In genomic region chr2:31269087-31269486, GRCh38 we compare ENCODE assay signal across 22 cellular contexts. TPM values are rescaled to one million over a fixed set of nuclear protein-coding genes. Genes with fewer than 3 reads are reported as not detected.
DNase-seq lines count a peak whose midpoint lies in the region; ATAC-seq and TF ChIP-seq lines count a peak whose summit lies in the region.
"Had no signal": no experiment of that assay in that cellular context is flagged by ENCODE, and none has a peak within 500 bp of the region (broad histone marks: within the 10 kb centered on the region; RNA-seq: fewer than 3 reads in every experiment).

No MANE protein-coding gene starts in this region.

- no peaks in the 10 kb centered on the region for H3K4me1 Mint-ChIP-seq in natural killer cell treated with Interleukin-12 subunit alpha and Interleukin-12 subunit beta and Interleukin-15 and Interleukin-18, amount 100 ng/mL, for 72 hours (ENCODE audit: low read depth in 2 of 2)
- H3K4me1 Mint-ChIP-seq: CD4-positive, CD25-positive, alpha-beta regulatory T cell; neural crest cell had no signal

- H3K4me1 ChIP-seq in IMR-90 (ENCODE audit: control insufficient read depth, insufficient read depth, low read length), result peaks cover 18% of the 10 kb centered on the region
- H3K4me1 ChIP-seq: A549, psoas muscle had no signal

- peaks cover 11% of the 10 kb centered on the region for H3K36me3 ChIP-seq in IMR-90 (ENCODE audit: control insufficient read depth, insufficient read depth, low read length)

- no peak overlapping the region for H4K91ac ChIP-seq in IMR-90 (ENCODE audit: insufficient read depth, low read depth, low read length)

- no peaks in the 10 kb centered on the region; a peak in 1 of 4 replicates for H3K79me1 ChIP-seq in IMR-90 (ENCODE audit: low read depth in 1 of 2, low read length in 2 of 2)

- DNase-seq in AG08395 (ENCODE audit: low spot score) (peak; percentile 36), IMR-90 (peak; percentile 22), epithelial cell of esophagus (ENCODE audit: low read depth) (peak; percentile 48), hepatic stellate cell (ENCODE audit: low spot score) (peak; percentile 36), caudate nucleus (lab: John Stamatoyannopoulos, UW) (no peak)
- DNase-seq in natural killer cell treated with Interleukin-12 subunit alpha and Interleukin-12 subunit beta and Interleukin-15 and Interleukin-18, amount 100 ng/mL, for 72 hours (ENCODE audit: low spot score), result no peak
- DNase-seq in activated T-cell treated with anti-CD3 and anti-CD28 coated beads, Interleukin-2, amount 50 U/mL, for 48 hours, result no peak
- DNase-seq: activated CD4-positive, alpha-beta T cell treated with anti-CD3 and anti-CD28 coated beads, Interleukin-2, amount 50 U/mL, for 4 hours; activated gamma-delta T cell treated with Interleukin-2 at 50 U/mL for 16 hours; CD4-positive, CD25-positive, alpha-beta regulatory T cell; DMS153; effector memory CD4-positive, alpha-beta T cell; foreskin keratinocyte; NCI-H1417; NCI-H524 treated with DMSO at 0.1 percent for 48 hours; psoas muscle; stimulated activated CD4-positive, alpha-beta T cell treated with anti-CD3 and anti-CD28 coated beads, Interleukin-4, amount 100 ng/mL, for 1 hour; T-helper 1 cell had no signal

- H2BK20ac ChIP-seq in IMR-90 (ENCODE audit: low read depth, low read length), result no peak overlapping the region

- no peak for TF ChIP-seq RAD21 in IMR-90 (IDR thresholded peaks at IDR 0.05; ENCODE audit: low read length)

- POLR2A ChIA-PET in IMR-90 (lab: Charles Lee; ENCODE audit: unreplicated experiment), result no interaction called here

- H2AK9ac ChIP-seq in IMR-90 (replicated peaks; ENCODE audit: low read depth, low read length, poor library complexity), result peak overlapping the region; percentile 11

- no peak overlapping the region; the same call in 1 of the 2 replicates for H3K4ac ChIP-seq in IMR-90 (ENCODE audit: low read depth, low read length)

- H4K5ac ChIP-seq in IMR-90 (ENCODE audit: low read depth, low read length), result no peak overlapping the region

- peaks cover 3 to 13% of the 10 kb centered on the region in 2 donors for H3K27me3 Mint-ChIP-seq in natural killer cell treated with Interleukin-12 subunit alpha and Interleukin-12 subunit beta and Interleukin-15 and Interleukin-18, amount 100 ng/mL, for 72 hours
- H3K27me3 Mint-ChIP-seq: CD4-positive, CD25-positive, alpha-beta regulatory T cell had no signal

- intact Hi-C loops in IMR-90 (cut with micrococcal nuclease), result no loop called here

- no peak for TF ChIP-seq CTCF in IMR-90 (conservative IDR thresholded peaks at IDR 0.05; ENCODE audit: low read depth, low read length)
- no peak for TF ChIP-seq CTCF in epithelial cell of esophagus (IDR thresholded peaks at IDR 0.05; ENCODE audit: insufficient read depth, low read depth, low read length, missing control alignments)

- H2AK5ac ChIP-seq in IMR-90 (ENCODE audit: low read depth, low read length), result peak overlapping the region; percentile 71; the same call in 1 of the 2 replicates

- in situ Hi-C loops in IMR-90 (cut with MboI; ENCODE audit: low sequenced_read_pairs), result no loop called here

- no peak overlapping the region for H3K4me3 Mint-ChIP-seq in natural killer cell treated with Interleukin-12 subunit alpha and Interleukin-12 subunit beta and Interleukin-15 and Interleukin-18, amount 100 ng/mL, for 72 hours
- H3K4me3 Mint-ChIP-seq: CD4-positive, CD25-positive, alpha-beta regulatory T cell; neural crest cell had no signal

- peak overlapping the region; percentile 25 for H2AFZ ChIP-seq in IMR-90 (replicated peaks; ENCODE audit: low read length, poor library complexity)

- H3K9me3 ChIP-seq in IMR-90 (ENCODE audit: control insufficient read depth, insufficient read depth, low read length), result no peaks in the 10 kb centered on the region
- H3K9me3 ChIP-seq: A549, psoas muscle had no signal

- BruUV-seq in IMR-90 (replicated peaks; lab: Mats Ljungman, UMichigan), result no TSS peak

- 0 out of 4 replicates have a peak overlapping the region, but pooled peaks of 1 of the 2 experiments have one; percentile 18 for H4K8ac ChIP-seq in IMR-90 (ENCODE audit: low read depth in 2 of 2, low read length in 2 of 2)

- no peak overlapping the region for H2BK120ac ChIP-seq in IMR-90 (ENCODE audit: low read depth, low read length)

- no peak for TF ChIP-seq POLR2A in IMR-90 (IDR thresholded peaks at IDR 0.05; ENCODE audit: low read depth, low read length)

- no peak overlapping the region for H2BK15ac ChIP-seq in IMR-90 (ENCODE audit: low read depth, low read length)

- no peaks in the 10 kb centered on the region for H3K36me3 Mint-ChIP-seq in natural killer cell treated with Interleukin-12 subunit alpha and Interleukin-12 subunit beta and Interleukin-15 and Interleukin-18, amount 100 ng/mL, for 72 hours

- no peak overlapping the region for H3K9ac ChIP-seq in IMR-90 (ENCODE audit: low read depth, low read length)

- no peak overlapping the region for H3K56ac ChIP-seq in IMR-90 (ENCODE audit: extremely low read depth, insufficient read depth, low read length)

- CTCF ChIA-PET in IMR-90 (lab: Yijun Ruan, JAX), result no interaction called here

- H3K23ac ChIP-seq in IMR-90 (ENCODE audit: low read depth, low read length), result no peak overlapping the region; the same call in 1 of the 2 replicates

- no peak overlapping the region for H2BK5ac ChIP-seq in IMR-90 (ENCODE audit: low read depth, low read length, poor library complexity, severe bottlenecking)

- no peak overlapping the region for H3K4me2 ChIP-seq in IMR-90 (ENCODE audit: low read depth, low read length)
- H3K4me2 ChIP-seq: A549, smooth muscle cell had no signal

- H3K27ac ChIP-seq in IMR-90 (ENCODE audit: insufficient read depth, low read length) (no peak overlapping the region), caudate nucleus (ENCODE audit: low read depth, low read length) (no peak overlapping the region)
- H3K27ac ChIP-seq: A549, foreskin keratinocyte, psoas muscle had no signal

- peaks cover 3% of the 10 kb centered on the region; the same call in 1 of the 2 replicates for H4K20me1 ChIP-seq in IMR-90 (ENCODE audit: insufficient read depth, low read length)

- dilution Hi-C loops in IMR-90 (cut with HindIII; ENCODE audit: low sequenced_read_pairs, unreplicated experiment), result no loop called here

- no peaks in the 10 kb centered on the region for H3K9me3 Mint-ChIP-seq in natural killer cell treated with Interleukin-12 subunit alpha and Interleukin-12 subunit beta and Interleukin-15 and Interleukin-18, amount 100 ng/mL, for 72 hours
- H3K9me3 Mint-ChIP-seq: neural crest cell had no signal

- H3K14ac ChIP-seq in IMR-90 (replicated peaks; ENCODE audit: low read depth, low read length), result peak overlapping the region; percentile 58; the same call in 1 of the 2 replicates

- no peak overlapping the region for H3K27ac Mint-ChIP-seq in natural killer cell treated with Interleukin-12 subunit alpha and Interleukin-12 subunit beta and Interleukin-15 and Interleukin-18, amount 100 ng/mL, for 72 hours
- H3K27ac Mint-ChIP-seq: CD4-positive, CD25-positive, alpha-beta regulatory T cell had no signal

- ATAC-seq in IMR-90 (ENCODE audit: low read depth), result peak; percentile 33
- ATAC-seq in natural killer cell treated with Interleukin-12 subunit alpha and Interleukin-12 subunit beta and Interleukin-15 and Interleukin-18, amount 100 ng/mL, for 72 hours, result no peak
- ATAC-seq in HG03378 (IDR thresholded peaks at IDR 0.05; ENCODE audit: unreplicated experiment), result no peak
- ATAC-seq: foreskin keratinocyte, psoas muscle had no signal

- 80% methylated on average over 2 of the region's 4 CpGs; no CpG with 5 or more reads in 1 of the 2 experiments for WGBS in IMR-90 (ENCODE audit: extremely low coverage in 2 of 2, insufficient read length in 1 of 2), 2 experiments

- no peak overlapping the region for H3K18ac ChIP-seq in IMR-90 (ENCODE audit: low read depth, low read length)

- H3K4me3 ChIP-seq in IMR-90 (ENCODE audit: insufficient read depth, low read depth, low read length), result no peak overlapping the region
- no peak overlapping the region for H3K4me3 ChIP-seq in epithelial cell of esophagus (ENCODE audit: low read length)
- H3K4me3 ChIP-seq: A549, psoas muscle, smooth muscle cell had no signal

- no peaks in the 10 kb centered on the region for H3K27me3 ChIP-seq in IMR-90 (ENCODE audit: control insufficient read depth, insufficient read depth, low read length)
- H3K27me3 ChIP-seq: foreskin keratinocyte had no signal

- peaks cover 18% of the 10 kb centered on the region; the same call in 1 of the 2 replicates for H3K9me1 ChIP-seq in IMR-90 (ENCODE audit: insufficient read depth, low read length)

TF ChIP-seq in IMR-90, 13 proteins besides CTCF, POLR2A, EP300 and RAD21:
- TF ChIP-seq RFX5 (IDR thresholded peaks at IDR 0.05; ENCODE audit: low read depth, low read length) (no peak), MAZ (IDR thresholded peaks at IDR 0.05; ENCODE audit: borderline replicate concordance, low read depth, low read length) (no peak), CEBPB (IDR thresholded peaks at IDR 0.05; ENCODE audit: low read depth, low read length) (0 out of 2 replicates have a peak, but pooled peaks have one; percentile 2), ELK1 (IDR thresholded peaks at IDR 0.05; ENCODE audit: borderline replicate concordance, low read depth, low read length) (no peak), MAFK (IDR thresholded peaks at IDR 0.05; ENCODE audit: low read depth, low read length) (no peak)
TF ChIP-seq in IMR-90: peak in this region for 1.

RNA-seq across cellular contexts. Expression of gene EHD3, which starts 35.1 kb away (rescaled TPM):
- 34.4 and 39.8 TPM in 2 replicates for total RNA-seq in IMR-90 (2012; rRNA removed)
- polyA plus RNA-seq in IMR-90 (2012; rRNA removed), result 29.1 and 31.8 TPM in 2 replicates
- 14.9 and 29.2 TPM in 2 replicates for polyA plus RNA-seq in IMR-90 (2012; cell fraction: cytosol; rRNA removed)
- polyA plus RNA-seq in IMR-90 (2012; cell fraction: nucleus; rRNA removed; ENCODE audit: low replicate concordance), result 16.5 and 17.6 TPM in 2 replicates
- 1 to 10 TPM; 1.7 to 2.9 TPM for total RNA-seq in natural killer cell treated with Interleukin-12 subunit alpha and Interleukin-12 subunit beta and Interleukin-15 and Interleukin-18, amount 100 ng/mL, for 72 hours

RNA-seq across cellular contexts. Expression of gene CAPN14, which starts 51.8 kb away (rescaled TPM):
- under 0.01 TPM in 2 replicates for total RNA-seq in IMR-90 (2012; rRNA removed)
- 0.07 and 0.09 TPM in 2 replicates for polyA plus RNA-seq in IMR-90 (2012; rRNA removed)
- 0.03 and 0.08 TPM in 2 replicates for polyA plus RNA-seq in IMR-90 (2012; cell fraction: cytosol; rRNA removed)
- polyA plus RNA-seq in IMR-90 (2012; cell fraction: nucleus; rRNA removed; ENCODE audit: low replicate concordance), result 0.13 and 0.24 TPM in 2 replicates
- total RNA-seq in natural killer cell treated with Interleukin-12 subunit alpha and Interleukin-12 subunit beta and Interleukin-15 and Interleukin-18, amount 100 ng/mL, for 72 hours, result 1 to 10 TPM in 1 of 2 donors, under 1 TPM in 1; 0.43 to 1.2 TPM

Comparison
In these comparisons a context has a peak if more than half of its experiments do, and no peak if none do; other contexts are left out.
1. DNase-seq: peak in AG08395 (single experiment), IMR-90 (single experiment), epithelial cell of esophagus (single experiment) and hepatic stellate cell (single experiment); none in natural killer cell treated with Interleukin-12 subunit alpha and Interleukin-12 subunit beta and Interleukin-15 and Interleukin-18, amount 100 ng/mL, for 72 hours (single experiment), caudate nucleus (0 of 61) and activated T-cell treated with anti-CD3 and anti-CD28 coated beads, Interleukin-2, amount 50 U/mL, for 48 hours (0 of 2).